22 cellular contexts compared by ENCODE assay signal in genomic region chr7:45080958-45081669, GRCh38. TPM values are rescaled to one million over a fixed set of nuclear protein-coding genes. Genes with fewer than 3 reads are reported as not detected.
A peak's percentile ranks its signal among the peaks of the same experiment; 100 is the strongest.
DNase-seq lines count a peak whose midpoint lies in the region; ATAC-seq and TF ChIP-seq lines count a peak whose summit lies in the region.
"Had no signal": no experiment of that assay in that cellular context is flagged by ENCODE, and none has a peak within 500 bp of the region (broad histone marks: within the 10 kb centered on the region; RNA-seq: fewer than 3 reads in every experiment).

No MANE protein-coding gene starts in this region.

- H2AFZ ChIP-seq in H9 (ENCODE audit: low read length): no peak overlapping the region

- H2BK20ac ChIP-seq in H9 (ENCODE audit: low read depth, low read length, poor library complexity, severe bottlenecking): no peak overlapping the region

- no peak for TF ChIP-seq POLR2A in breast epithelium (IDR thresholded peaks at IDR 0.05)

- H2BK15ac ChIP-seq in H9 (ENCODE audit: low read depth, low read length): no peak overlapping the region

- H3K27ac ChIP-seq in H9 (ENCODE audit: insufficient read length, low read depth, low read length) (no peak overlapping the region), coronary artery (no peak overlapping the region), aorta (ENCODE audit: low read depth in 1 of 2, low read length in 2 of 2) (no peak overlapping the region), breast epithelium (peak overlapping the region in 1 of 2 donors; percentile 12)
- H3K27ac ChIP-seq: thyroid gland had no signal

- no peaks in the 10 kb centered on the region for H4K20me1 ChIP-seq in H9 (ENCODE audit: control insufficient read depth, insufficient read depth, insufficient read length)

- H3K4ac ChIP-seq in H9 (ENCODE audit: low read depth, low read length): no peak overlapping the region

- no peak overlapping the region for H4K5ac ChIP-seq in H9 (ENCODE audit: insufficient read length, low read depth, low read length)

- H3K27me3 Mint-ChIP-seq in activated T-cell treated with anti-CD3 and anti-CD28 coated beads, Interleukin-2, amount 50 U/mL, for 4 hours (ENCODE audit: low read depth): no peaks in the 10 kb centered on the region
- H3K27me3 Mint-ChIP-seq in H9 (ENCODE audit: low read depth): peaks cover 6% of the 10 kb centered on the region
- H3K27me3 Mint-ChIP-seq: naive B cell, progenitor cell of endocrine pancreas had no signal

- H3K4me1 ChIP-seq in H9 (ENCODE audit: insufficient read depth, low read length): no peaks in the 10 kb centered on the region
- no peaks in the 10 kb centered on the region for H3K4me1 ChIP-seq in aorta (ENCODE audit: control insufficient read depth in 1 of 2, insufficient read depth in 2 of 2, low read length in 2 of 2)
- H3K4me1 ChIP-seq in breast epithelium: no peaks in the 10 kb centered on the region
- H3K4me1 ChIP-seq: HAP-1, thyroid gland had no signal

- no peak overlapping the region for H2AK5ac ChIP-seq in H9 (ENCODE audit: insufficient read length, low read length)

- TF ChIP-seq CTCF in H9 (conservative IDR thresholded peaks at IDR 0.05) (no peak), coronary artery (IDR thresholded peaks at IDR 0.05) (no peak), breast epithelium (IDR thresholded peaks at IDR 0.05) (no peak)

- no peak overlapping the region for H2BK5ac ChIP-seq in H9 (ENCODE audit: insufficient read length, low read length)

- H3K79me2 ChIP-seq in H9 (ENCODE audit: insufficient read depth, low read length): no peaks in the 10 kb centered on the region

- H3K36me3 ChIP-seq in aorta (ENCODE audit: control insufficient read depth in 1 of 2, insufficient read depth in 2 of 2, low read length in 1 of 2) (peaks cover 0 to under 1% of the 10 kb centered on the region in 2 donors), breast epithelium (no peaks in the 10 kb centered on the region)
- H3K36me3 ChIP-seq: HAP-1 had no signal

- H3K23ac ChIP-seq in H9 (ENCODE audit: insufficient read length, low read depth, low read length): no peak overlapping the region

- no peaks in the 10 kb centered on the region for H3K27me3 ChIP-seq in H9 (ENCODE audit: insufficient read depth, low read length)
- H3K27me3 ChIP-seq in aorta (ENCODE audit: control insufficient read depth in 1 of 2, insufficient read depth in 2 of 2, low read length in 1 of 2): no peaks in the 10 kb centered on the region
- no peaks in the 10 kb centered on the region for H3K27me3 ChIP-seq in breast epithelium
- H3K27me3 ChIP-seq: thyroid gland had no signal

- ATAC-seq in activated T-cell treated with anti-CD3 and anti-CD28 coated beads, Interleukin-2, amount 50 U/mL, for 4 hours: no peak
- no peak for ATAC-seq in sciatic nerve
- ATAC-seq in aorta (ENCODE audit: low FRiP score): no peak

- H3K9me3 ChIP-seq in H9 (ENCODE audit: control insufficient read depth, low read depth, low read length) (no peaks in the 10 kb centered on the region), aorta (ENCODE audit: control insufficient read depth, low read length) (no peaks in the 10 kb centered on the region), breast epithelium (no peaks in the 10 kb centered on the region)
- H3K9me3 ChIP-seq: HAP-1, thyroid gland had no signal

- no peak overlapping the region for H3K4me3 Mint-ChIP-seq in activated T-cell treated with anti-CD3 and anti-CD28 coated beads, Interleukin-2, amount 50 U/mL, for 4 hours
- no peak overlapping the region for H3K4me3 Mint-ChIP-seq in H9
- H3K4me3 Mint-ChIP-seq: activated T-cell treated with anti-CD3 and anti-CD28 coated beads, Interleukin-2, amount 50 U/mL, for 72 hours; CD4-positive, CD25-positive, alpha-beta regulatory T cell; naive B cell had no signal

- no peaks in the 10 kb centered on the region for H3K23me2 ChIP-seq in H9 (ENCODE audit: insufficient read length, low read depth, low read length, poor library complexity, severe bottlenecking)

- no peak overlapping the region for H4K91ac ChIP-seq in H9 (ENCODE audit: insufficient read length, low read depth, low read length)

- no peak overlapping the region for H3K14ac ChIP-seq in H9 (ENCODE audit: insufficient read depth, low read length)

- WGBS in H9 (ENCODE audit: extremely low coverage, insufficient read length, low lambda C conversion rate): no CpG with 5 or more reads among the region's 14 CpGs
- WGBS in aorta, 2 donors: 86 to 93% methylated on average over 14 of the region's 14 CpGs

- intact Hi-C loops in sciatic nerve (cut with DNase I): no loop called here
- intact Hi-C loops in aorta (cut with DNase I): no loop called here
- intact Hi-C loops in breast epithelium (cut with DNase I; ENCODE audit: low total_unique reads): loop anchor here (10.0 kb wide), 1 partner anchor 1774 kb away; no protein-coding TSS in a partner anchor

- no peak overlapping the region for H3T11ph ChIP-seq in H9 (ENCODE audit: low read length)

- peak; percentile 18 for DNase-seq in activated T-cell treated with anti-CD3 and anti-CD28 coated beads, Interleukin-2, amount 50 U/mL, for 1 hour
- no peak for DNase-seq in activated T-cell treated with anti-CD3 and anti-CD28 coated beads, Interleukin-2, amount 50 U/mL, for 4 hours
- peak; percentile 10 for DNase-seq in H9
- peak; percentile 68 for DNase-seq in coronary artery (ENCODE audit: low spot score)
- DNase-seq in sciatic nerve (ENCODE audit: low spot score): peak; percentile 44
- no peak for DNase-seq in aorta
- no peak for DNase-seq in breast epithelium (ENCODE audit: low spot score in 2 of 2)
- DNase-seq in SKM-1 (lab: John Stamatoyannopoulos, UW; ENCODE audit: unreplicated experiment): no peak
- DNase-seq: activated T-cell treated with anti-CD3 and anti-CD28 coated beads, Interleukin-2, amount 50 U/mL, for 72 hours; amniotic stem cell; DND-41; mammary epithelial cell; MV-4-11; naive B cell; NCI-H187 treated with DMSO at 0.1 percent for 48 hours; NCI-H226; stimulated activated CD4-positive, alpha-beta T cell treated with anti-CD3 and anti-CD28 coated beads, Interleukin-4, amount 100 ng/mL, for 24 hours; thyroid gland had no signal

- H3K4me1 Mint-ChIP-seq in activated T-cell treated with anti-CD3 and anti-CD28 coated beads, Interleukin-2, amount 50 U/mL, for 4 hours (ENCODE audit: low read depth): no peaks in the 10 kb centered on the region
- H3K4me1 Mint-ChIP-seq in H9: no peaks in the 10 kb centered on the region

- no peaks in the 10 kb centered on the region for H3K9me3 Mint-ChIP-seq in activated T-cell treated with anti-CD3 and anti-CD28 coated beads, Interleukin-2, amount 50 U/mL, for 4 hours
- H3K9me3 Mint-ChIP-seq in H9: peaks cover 0 to 3% of the 10 kb centered on the region in 2 experiments; a peak in 2 of 5 replicates
- H3K9me3 Mint-ChIP-seq: activated T-cell treated with anti-CD3 and anti-CD28 coated beads, Interleukin-2, amount 50 U/mL, for 72 hours; CD4-positive, CD25-positive, alpha-beta regulatory T cell; naive B cell had no signal

- H3K4me2 ChIP-seq in H9 (ENCODE audit: insufficient read depth, insufficient read length, low read length): no peak overlapping the region
- H3K4me2 ChIP-seq: smooth muscle cell had no signal

- H3K4me3 ChIP-seq in coronary artery (no peak overlapping the region), aorta (ENCODE audit: low read length in 2 of 2) (no peak overlapping the region), breast epithelium (no peak overlapping the region)
- H3K4me3 ChIP-seq: HAP-1, smooth muscle cell, thyroid gland had no signal

- H2BK12ac ChIP-seq in H9 (ENCODE audit: insufficient read length, low read depth, low read length): no peak overlapping the region

- no peak overlapping the region for H3K9ac ChIP-seq in H9 (ENCODE audit: extremely low read depth, insufficient read length, low read length)

- H2BK120ac ChIP-seq in H9 (ENCODE audit: low read depth, low read length, poor library complexity, severe bottlenecking): no peak overlapping the region

- H4K8ac ChIP-seq in H9 (replicated peaks; ENCODE audit: insufficient read length, low read depth, low read length): no peak overlapping the region

- H3K18ac ChIP-seq in H9 (ENCODE audit: insufficient read length, low read depth, low read length): no peak overlapping the region

- peaks cover 3% of the 10 kb centered on the region for H3K36me3 Mint-ChIP-seq in activated T-cell treated with anti-CD3 and anti-CD28 coated beads, Interleukin-2, amount 50 U/mL, for 4 hours (ENCODE audit: insufficient read depth)
- H3K36me3 Mint-ChIP-seq in H9 (ENCODE audit: insufficient read depth in 1 of 3, low read depth in 3 of 3): peaks cover 0 to 12% (median 0%) of the 10 kb centered on the region in 3 experiments; a peak in 5 of 7 replicates
- H3K36me3 Mint-ChIP-seq: naive B cell had no signal

- H3K56ac ChIP-seq in H9 (ENCODE audit: insufficient read length, low read depth, low read length): no peak overlapping the region

- H3K79me1 ChIP-seq in H9 (ENCODE audit: insufficient read depth, low read depth, low read length, poor library complexity, severe bottlenecking): no peaks in the 10 kb centered on the region

- peak overlapping the region in 1 of 3 experiments; percentile 84; a peak in 1 of 7 replicates for H3K27ac Mint-ChIP-seq in H9
- H3K27ac Mint-ChIP-seq: activated T-cell treated with anti-CD3 and anti-CD28 coated beads, Interleukin-2, amount 50 U/mL, for 72 hours; progenitor cell of endocrine pancreas had no signal

RNA-seq across cellular contexts. Expression of gene NACAD, which starts 7.7 kb away (rescaled TPM):
- total RNA-seq in activated T-cell treated with anti-CD3 and anti-CD28 coated beads, Interleukin-2, amount 50 U/mL, for 4 hours: under 1 TPM; 0.14 to 0.66 (median 0.37) TPM
- total RNA-seq in H9 (2021) (6.4 and 8.0 TPM in 2 replicates), sciatic nerve (12.0 TPM), aorta (10 to 100 TPM; 10.0 to 15.7 TPM), breast epithelium (1 to 10 TPM; 1.2 to 7.5 (median 3.2) TPM)
- polyA plus RNA-seq in aorta: 10 to 100 TPM in 1 of 2 donors, 1 to 10 TPM in 1; 1.3 to 15.4 TPM
- polyA plus RNA-seq: CD4-positive, CD25-positive, alpha-beta regulatory T cell had no signal

RNA-seq across cellular contexts. Expression of gene TBRG4, which starts 30.4 kb away (rescaled TPM):
- 100 to 1,000 TPM; 206 to 236 (median 233) TPM for total RNA-seq in activated T-cell treated with anti-CD3 and anti-CD28 coated beads, Interleukin-2, amount 50 U/mL, for 4 hours
- total RNA-seq in H9 (2021) (127 and 137 TPM in 2 replicates), sciatic nerve (39.5 TPM), aorta (10 to 100 TPM; 35.0 to 41.4 TPM), breast epithelium (10 to 100 TPM; 37.9 to 63.8 (median 62.3) TPM)
- 10 to 100 TPM; 14.4 to 41.8 TPM for polyA plus RNA-seq in aorta

Comparison
In these comparisons a context has a peak if more than half of its experiments do, and no peak if none do; other contexts are left out.
1. DNase-seq: peak in activated T-cell treated with anti-CD3 and anti-CD28 coated beads, Interleukin-2, amount 50 U/mL, for 1 hour (single experiment), H9 (single experiment), coronary artery (single experiment) and sciatic nerve (single experiment); none in activated T-cell treated with anti-CD3 and anti-CD28 coated beads, Interleukin-2, amount 50 U/mL, for 4 hours (single experiment), aorta (0 of 2), breast epithelium (0 of 2) and SKM-1 (single experiment).